Comparison of ENCODE assay signal across 8 cellular contexts in genomic region chr22:37186228-37186996, GRCh38. TPM values are rescaled to one million over a fixed set of nuclear protein-coding genes. Genes with fewer than 3 reads are reported as not detected.
DNase-seq lines count a peak whose midpoint lies in the region; ATAC-seq, FAIRE-seq and TF ChIP-seq lines count a peak whose summit lies in the region.

No MANE protein-coding gene starts in this region.

- TF ChIP-seq POLR2A in transverse colon (IDR thresholded peaks at IDR 0.05) = no peak

- DNase-seq in ACHN = peak; percentile 83
- DNase-seq in GM12864 (ENCODE audit: low read depth) = peak; percentile 88
- DNase-seq in RWPE1 (ENCODE audit: low spot score) = peak; percentile 92
- DNase-seq in bronchial epithelial cell (ENCODE audit: low read depth) = peak; percentile 67
- DNase-seq in left kidney (ENCODE audit: low read depth, low spot score) = peak; percentile 81
- no peak for DNase-seq in transverse colon
- DNase-seq in NCI-H2171 (lab: John Stamatoyannopoulos, UW) = no peak

- TF ChIP-seq CTCF in GM12864 (IDR thresholded peaks at IDR 0.05; ENCODE audit: low read depth, low read length, missing control alignments) (no peak), RWPE1 (conservative IDR thresholded peaks at IDR 0.05; ENCODE audit: low read depth) (no peak), bronchial epithelial cell (IDR thresholded peaks at IDR 0.05; ENCODE audit: insufficient read depth, low read length, severe bottlenecking) (no peak), transverse colon (IDR thresholded peaks at IDR 0.05) (no peak)

- H3K9me3 ChIP-seq in transverse colon = no peaks in the 10 kb centered on the region

- peaks cover 23 to 50% (median 36%) of the 10 kb centered on the region in 4 donors for H3K4me1 ChIP-seq in transverse colon

- H3K36me3 ChIP-seq in bronchial epithelial cell (ENCODE audit: control insufficient read depth, insufficient read depth, low read length) (peaks cover 4% of the 10 kb centered on the region), transverse colon (no peaks in the 10 kb centered on the region)

- no peak for FAIRE-seq in bronchial epithelial cell (lab: Jason Lieb, UNC)

- 55 to 63% methylated on average over 6 to 9 of the region's 9 CpGs for WGBS in transverse colon (ENCODE audit: low coverage in 1 of 2), 2 donors

- intact Hi-C loops in transverse colon (cut with DNase I; ENCODE audit: low total_unique reads) = no loop called here

- CTCF ChIA-PET in RWPE1 (lab: Yijun Ruan, JAX) = interaction anchor here (0.6 kb wide), 1 partner anchor 327 kb away, joined by 4 read pairs; no protein-coding TSS in a partner anchor

- in situ Hi-C loops in ACHN (cut with HindIII; ENCODE audit: low pct_ligation_motif_present, low pct_unique_long_range_greater_than_20kb, low sequenced_read_pairs) (no loop called here), transverse colon (cut with MboI; ENCODE audit: low pct_ligation_motif_present in 1 of 4, low pct_unique_long_range_greater_than_20kb in 1 of 4, low sequenced_read_pairs in 3 of 4) (no loop called here)

- no peak for TF ChIP-seq EP300 in transverse colon (IDR thresholded peaks at IDR 0.05; ENCODE audit: low read depth)

- H3K27ac ChIP-seq in RWPE1 (peak overlapping the region; percentile 96), transverse colon (peak overlapping the region; percentile 87 to 90 (median 89))

- H3K4me3 ChIP-seq in GM12864 (ENCODE audit: low read depth, low read length) (no peak overlapping the region), bronchial epithelial cell (ENCODE audit: low read depth, low read length) (no peak overlapping the region), transverse colon (no peak overlapping the region)

- H3K27me3 ChIP-seq in bronchial epithelial cell (ENCODE audit: control insufficient read depth, insufficient read depth, low read length) (no peaks in the 10 kb centered on the region), transverse colon (no peaks in the 10 kb centered on the region)

- no peak for ATAC-seq in HG02885 (IDR thresholded peaks at IDR 0.05; ENCODE audit: poor library complexity, unreplicated experiment)

- POLR2A ChIA-PET in RWPE1 (lab: Yijun Ruan, JAX; ENCODE audit: low non-redundant PET) = no interaction called here

RNA-seq across cellular contexts. Expression of gene C1QTNF6, which starts 1.6 kb away (rescaled TPM):
- total RNA-seq in bronchial epithelial cell (2.9 and 4.1 TPM in 2 replicates), transverse colon (10 to 100 TPM in 1 of 4 donors, 1 to 10 TPM in 3; 1.4 to 68.8 (median 7.5) TPM)

RNA-seq across cellular contexts. Expression of gene SSTR3, which starts 25.9 kb away (rescaled TPM):
- total RNA-seq in bronchial epithelial cell = not detected in 2 replicates
- under 1 TPM in 2 of 4 donors, not detected in 2; 0.16 to 0.41 TPM for total RNA-seq in transverse colon

RNA-seq across cellular contexts. Expression of gene IL2RB, which starts 36.7 kb away (rescaled TPM):
- total RNA-seq in bronchial epithelial cell = not detected in 2 replicates
- total RNA-seq in transverse colon = 1 to 10 TPM; 1.1 to 3.4 (median 2.6) TPM

RNA-seq across cellular contexts. Expression of gene RAC2, which starts 57.7 kb away (rescaled TPM):
- total RNA-seq in bronchial epithelial cell (2.6 and 6.3 TPM in 2 replicates), transverse colon (10 to 100 TPM in 3 of 4 donors, 1 to 10 TPM in 1; 5.2 to 36.3 (median 24.0) TPM)

Comparison
In these comparisons a context has a peak if more than half of its experiments do, and no peak if none do; other contexts are left out.
1. DNase-seq: peak in ACHN (single experiment), GM12864 (single experiment), RWPE1 (single experiment), bronchial epithelial cell (single experiment) and left kidney (single experiment); none in transverse colon (single experiment) and NCI-H2171 (single experiment).